In the genomic region with DNA sequence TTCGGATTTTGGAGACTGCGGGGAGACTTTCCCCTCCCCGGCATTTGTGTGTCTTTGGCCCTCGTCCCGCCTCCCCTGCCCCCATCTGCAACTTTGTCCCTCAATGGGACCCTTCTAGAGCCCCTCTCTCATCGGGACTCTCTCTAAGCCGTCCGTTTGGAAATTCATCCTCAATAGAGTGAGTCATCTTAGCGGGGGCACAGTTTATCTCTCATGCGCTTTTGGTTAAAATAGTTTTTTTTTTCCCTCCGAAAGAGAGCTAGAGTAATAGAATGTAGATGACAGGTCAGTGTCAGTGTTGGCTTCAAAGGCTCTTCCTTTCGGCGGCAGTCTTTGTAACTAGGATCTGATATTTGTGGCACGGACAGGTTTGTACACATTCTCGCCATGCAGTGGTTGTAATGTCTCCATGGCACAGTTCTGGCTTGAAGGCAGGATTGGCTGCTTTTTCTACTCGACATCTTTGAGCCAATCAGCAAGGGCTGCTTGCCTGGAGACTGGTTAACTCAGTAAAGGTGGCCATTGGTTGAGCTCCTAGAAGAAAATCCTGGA, we compare ENCODE assay signal across 8 cellular contexts. TPM values are rescaled to one million over a fixed set of nuclear protein-coding genes. Genes with fewer than 3 reads are reported as not detected.
A peak's percentile ranks its signal among the peaks of the same experiment; 100 is the strongest.
DNase-seq lines count a peak whose midpoint lies in the region; ATAC-seq, FAIRE-seq and TF ChIP-seq lines count a peak whose summit lies in the region.

No MANE protein-coding gene starts in this region.

- peak; percentile 96 for FAIRE-seq in GM12891 (lab: Jason Lieb, UNC)

- peak; percentile 70 for DNase-seq in GM12891 (ENCODE audit: insufficient read length, low spot score)
- peak; percentile 83 for DNase-seq in NCI-H1105 treated with DMSO at 0.1 percent for 48 hours (lab: John Stamatoyannopoulos, UW)
- DNase-seq in SW 1271 (lab: John Stamatoyannopoulos, UW), result peak; percentile 85 to 96
- DNase-seq in adrenal gland, result peak; percentile 82 to 96 (median 90)
- peak in 4 of 5 donors; percentile 69 to 81 (median 78) for DNase-seq in heart left ventricle
- peak; percentile 94 for DNase-seq in pons (ENCODE audit: low spot score)

- no peaks in the 10 kb centered on the region for H3K27me3 ChIP-seq in adrenal gland
- no peaks in the 10 kb centered on the region for H3K27me3 ChIP-seq in heart left ventricle

- peak overlapping the region; percentile 49 to 81 (median 64) for H3K4me3 ChIP-seq in adrenal gland
- H3K4me3 ChIP-seq in heart left ventricle, result peak overlapping the region; percentile 73 to 100 (median 92)
- peak overlapping the region; percentile 94 for H3K4me3 ChIP-seq in urinary bladder (ENCODE audit: low read depth, low read length)

- ATAC-seq in HG02678 (IDR thresholded peaks at IDR 0.05; ENCODE audit: unreplicated experiment) (peak; percentile 68), heart left ventricle (peak; percentile 76 to 92 (median 86))

- intact Hi-C loops in adrenal gland (cut with DNase I) (loop anchor here in 1 of 2 donors (5.0 kb wide), 1 partner anchor 255 kb away; no protein-coding TSS in a partner anchor), heart left ventricle (cut with DNase I) (loop anchor here (2.0 to 10.0 kb wide), 13 partner anchors 79 to 593 kb away; a partner anchor contains a TSS)

- TF ChIP-seq CTCF in adrenal gland (IDR thresholded peaks at IDR 0.05) (no peak), heart left ventricle (IDR thresholded peaks at IDR 0.05) (no peak)

- TF ChIP-seq POLR2A in GM12891 (IDR thresholded peaks at IDR 0.05; ENCODE audit: low read depth, low read length) (peak; percentile 68), adrenal gland (IDR thresholded peaks at IDR 0.05) (peak; percentile 21 to 88), heart left ventricle (IDR thresholded peaks at IDR 0.05) (peak in 1 of 2 donors; percentile 21)

- H3K9me3 ChIP-seq in adrenal gland (replicated peaks in 1 of 3) (no peaks in the 10 kb centered on the region), heart left ventricle (no peaks in the 10 kb centered on the region)

- peak overlapping the region; percentile 92 to 100 (median 100) for H3K27ac ChIP-seq in adrenal gland
- peak overlapping the region; percentile 98 to 100 (median 100) for H3K27ac ChIP-seq in heart left ventricle
- H3K27ac ChIP-seq in urinary bladder (ENCODE audit: low read depth), result peak overlapping the region; percentile 100

- H3K4me1 ChIP-seq in adrenal gland (replicated peaks in 1 of 2) (peaks cover 5 to 12% of the 10 kb centered on the region in 2 donors), heart left ventricle (peaks cover 0 to 27% (median 12%) of the 10 kb centered on the region in 12 donors), urinary bladder (ENCODE audit: insufficient read depth) (no peaks in the 10 kb centered on the region)

- WGBS in adrenal gland, 4 donors, result 0 to 1% (median 0%) methylated on average over 14 to 16 of the region's 16 CpGs
- WGBS in heart left ventricle, 4 donors, result 0 to 1% (median 0%) methylated on average over 15 to 16 of the region's 16 CpGs
- WGBS in urinary bladder, result under 1% methylated on average over 16 of the region's 16 CpGs

- no peaks in the 10 kb centered on the region for H3K36me3 ChIP-seq in adrenal gland (replicated peaks in 1 of 2)
- H3K36me3 ChIP-seq in heart left ventricle, result peaks cover 0 to 6% (median 0%) of the 10 kb centered on the region in 9 donors
- H3K36me3 ChIP-seq in urinary bladder (ENCODE audit: insufficient read depth), result no peaks in the 10 kb centered on the region

TF ChIP-seq in GM12891, 5 proteins besides CTCF, POLR2A, EP300 and RAD21:
- TF ChIP-seq TAF1 (IDR thresholded peaks at IDR 0.05; ENCODE audit: low read depth, low read length) (peak; percentile 71; the same call in 1 of the 2 replicates), POU2F2 (IDR thresholded peaks at IDR 0.05; ENCODE audit: low read depth, low read length) (no peak), SPI1 (IDR thresholded peaks at IDR 0.05; ENCODE audit: low read depth, low read length) (no peak)

RNA-seq across cellular contexts. Expression of a gene that starts 1.0 kb away (rescaled TPM):
- 3.6 TPM for polyA plus RNA-seq in GM12891 (2012; ENCODE audit: low read depth, missing spikeins)
- 10 to 100 TPM in 1 of 8 donors, 1 to 10 TPM in 7; 2.3 to 11.8 (median 5.0) TPM for total RNA-seq in adrenal gland
- 1 to 10 TPM in 2 of 3 donors, under 1 TPM in 1; 0.97 to 2.7 (median 1.1) TPM for polyA plus RNA-seq in adrenal gland
- 1 to 10 TPM; 3.5 to 6.8 (median 5.0) TPM for total RNA-seq in heart left ventricle
- polyA plus RNA-seq in heart left ventricle, result 1 to 10 TPM in 1 of 2 donors, under 1 TPM in 1; 0.57 to 1.7 TPM
- 64.7 TPM for total RNA-seq in urinary bladder
- polyA plus RNA-seq in urinary bladder, result 2.5 TPM

Comparison
In these comparisons a context has a peak if more than half of its experiments do, and no peak if none do; other contexts are left out.
1. Peak in every context shown above with its lines: DNase-seq, ATAC-seq, H3K4me3 ChIP-seq and H3K27ac ChIP-seq.